ENCODE assay signal across 14 cellular contexts in the genomic region with DNA sequence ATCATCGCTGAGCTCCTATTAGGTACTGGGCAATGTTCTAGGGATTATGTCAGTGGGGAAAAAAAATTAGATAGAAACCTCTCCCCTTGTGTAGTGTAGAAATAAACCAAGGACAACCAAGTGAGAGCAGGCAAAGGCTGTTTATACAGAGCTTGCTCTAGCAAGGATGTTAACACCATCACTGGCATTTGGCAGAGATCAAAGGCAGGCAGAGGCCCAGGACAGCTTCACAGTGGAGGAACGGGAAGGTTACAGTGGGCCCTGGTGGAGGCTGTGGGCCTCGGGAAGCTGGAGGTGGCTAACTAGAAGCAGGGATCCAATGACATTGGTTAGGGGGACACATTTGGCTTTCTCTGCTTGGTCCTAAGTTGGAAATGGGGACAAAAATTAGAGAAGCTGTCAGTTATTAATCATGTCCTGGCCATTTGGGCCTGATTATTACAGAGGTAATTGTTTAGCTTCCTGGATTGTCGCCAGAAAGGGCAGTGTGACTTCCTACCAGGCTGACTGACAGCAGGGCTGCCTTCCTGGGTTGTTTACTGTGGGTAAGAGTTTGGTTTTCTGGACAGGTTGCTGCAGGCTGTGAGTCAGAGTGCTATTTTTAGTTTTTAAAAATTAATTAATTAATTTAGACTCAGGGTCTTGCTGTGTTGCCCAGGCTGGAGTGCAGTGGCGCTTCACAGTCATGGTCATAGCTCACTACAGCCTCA.
DNase-seq lines count a peak whose midpoint lies in the region; ATAC-seq and TF ChIP-seq lines count a peak whose summit lies in the region.
"Had no signal": no experiment of that assay in that cellular context is flagged by ENCODE, and none has a peak within 500 bp of the region (broad histone marks: within the 10 kb centered on the region; RNA-seq: fewer than 3 reads in every experiment).

No MANE protein-coding gene starts in this region.

- intact Hi-C loops in IMR-90 (cut with micrococcal nuclease) (no loop called here), psoas muscle (cut with DNase I) (no loop called here)

- peak; percentile 9 to 27 for DNase-seq in NCI-H2081 (lab: John Stamatoyannopoulos, UW)
- DNase-seq in NCI-H2081 treated with DMSO at 0.1 percent for 48 hours (lab: John Stamatoyannopoulos, UW), result no peak
- no peak for DNase-seq in IMR-90
- DNase-seq in dermis microvascular lymphatic vessel endothelial cell (ENCODE audit: low read depth in 2 of 2), result peak; percentile 72 to 73
- DNase-seq in osteoblast (ENCODE audit: insufficient read length, low spot score, missing footprints), result no peak
- no peak for DNase-seq in psoas muscle
- DNase-seq in midbrain (lab: John Stamatoyannopoulos, UW), result no peak
- DNase-seq: central memory CD4-positive, alpha-beta T cell; effector CD4-positive, alpha-beta T cell; retina; stimulated activated naive CD4-positive, alpha-beta T cell had no signal

- H4K20me1 ChIP-seq in IMR-90 (ENCODE audit: insufficient read depth, low read length) (no peaks in the 10 kb centered on the region), osteoblast (ENCODE audit: insufficient read depth, low read length) (no peaks in the 10 kb centered on the region)

- BruUV-seq in IMR-90 (replicated peaks; lab: Mats Ljungman, UMichigan), result no TSS peak

- H3K9me3 ChIP-seq in IMR-90 (ENCODE audit: control insufficient read depth, insufficient read depth, low read length), result no peaks in the 10 kb centered on the region
- no peaks in the 10 kb centered on the region for H3K9me3 ChIP-seq in osteoblast (ENCODE audit: low read depth, low read length)
- H3K9me3 ChIP-seq in psoas muscle, result no peaks in the 10 kb centered on the region
- H3K9me3 ChIP-seq: tibial nerve had no signal

- H3K4me3 ChIP-seq in IMR-90 (ENCODE audit: insufficient read depth, low read depth, low read length) (no peak overlapping the region), osteoblast (ENCODE audit: insufficient read depth, low read length) (no peak overlapping the region), psoas muscle (no peak overlapping the region)
- H3K4me3 ChIP-seq: neural progenitor cell, tibial nerve had no signal

- no peak overlapping the region for H4K8ac ChIP-seq in IMR-90 (ENCODE audit: low read depth in 2 of 2, low read length in 2 of 2)

- H2BK20ac ChIP-seq in IMR-90 (ENCODE audit: low read depth, low read length), result no peak overlapping the region

- WGBS in IMR-90 (ENCODE audit: extremely low coverage in 2 of 2, insufficient read length in 1 of 2), 2 experiments, result 20% methylated on average over 1 of the region's 5 CpGs; no CpG with 5 or more reads in 1 of the 2 experiments
- WGBS in psoas muscle, 3 donors, result 46 to 59% (median 50%) methylated on average over 5 of the region's 5 CpGs

- H2AK5ac ChIP-seq in IMR-90 (ENCODE audit: low read depth, low read length), result no peak overlapping the region; the same call in 1 of the 2 replicates

- no peak overlapping the region for H3K4ac ChIP-seq in IMR-90 (ENCODE audit: low read depth, low read length)

- no peak overlapping the region for H2BK5ac ChIP-seq in IMR-90 (ENCODE audit: low read depth, low read length, poor library complexity, severe bottlenecking)

- peak overlapping the region; percentile 49 for H2AFZ ChIP-seq in IMR-90 (replicated peaks; ENCODE audit: low read length, poor library complexity)
- peak overlapping the region; percentile 50 for H2AFZ ChIP-seq in osteoblast (ENCODE audit: low read length)
- H2AFZ ChIP-seq: neural progenitor cell had no signal

- dilution Hi-C loops in IMR-90 (cut with HindIII; ENCODE audit: low sequenced_read_pairs, unreplicated experiment), result no loop called here

- CTCF ChIA-PET in IMR-90 (lab: Yijun Ruan, JAX), result no interaction called here

- in situ Hi-C loops in IMR-90 (cut with MboI; ENCODE audit: low sequenced_read_pairs), result no loop called here

- H3K4me1 ChIP-seq in IMR-90 (ENCODE audit: control insufficient read depth, insufficient read depth, low read length), result 0 out of 2 replicates have a peak, but pooled peaks cover 1% of the 10 kb centered on the region
- H3K4me1 ChIP-seq in osteoblast (ENCODE audit: insufficient read depth, low read length), result peaks cover 4% of the 10 kb centered on the region
- no peaks in the 10 kb centered on the region for H3K4me1 ChIP-seq in psoas muscle
- H3K4me1 ChIP-seq: tibial nerve had no signal

- H3K27ac ChIP-seq in IMR-90 (ENCODE audit: insufficient read depth, low read length) (no peak overlapping the region), osteoblast (ENCODE audit: low read depth, low read length) (no peak overlapping the region), psoas muscle (no peak overlapping the region)
- H3K27ac ChIP-seq: neural progenitor cell, tibial nerve had no signal

- no peak overlapping the region for H2BK15ac ChIP-seq in IMR-90 (ENCODE audit: low read depth, low read length)

- no peaks in the 10 kb centered on the region for H3K79me1 ChIP-seq in IMR-90 (ENCODE audit: low read depth in 1 of 2, low read length in 2 of 2)

- H2AK9ac ChIP-seq in IMR-90 (replicated peaks; ENCODE audit: low read depth, low read length, poor library complexity), result no peak overlapping the region

- H3K27me3 ChIP-seq in IMR-90 (ENCODE audit: control insufficient read depth, insufficient read depth, low read length), result no peaks in the 10 kb centered on the region
- H3K27me3 ChIP-seq in osteoblast (ENCODE audit: insufficient read depth, low read length), result no peaks in the 10 kb centered on the region
- H3K27me3 ChIP-seq in psoas muscle (ENCODE audit: insufficient read depth in 3 of 3, low read length in 2 of 3), result peaks cover 0 to 6% (median 0%) of the 10 kb centered on the region in 3 donors
- H3K27me3 ChIP-seq: neural progenitor cell, tibial nerve had no signal

- ATAC-seq in IMR-90 (ENCODE audit: low read depth), result no peak
- no peak for ATAC-seq in HG02763 (IDR thresholded peaks at IDR 0.05; ENCODE audit: unreplicated experiment)
- no peak for ATAC-seq in psoas muscle

- no peak overlapping the region for H3K23ac ChIP-seq in IMR-90 (ENCODE audit: low read depth, low read length)

- H4K91ac ChIP-seq in IMR-90 (ENCODE audit: insufficient read depth, low read depth, low read length), result no peak overlapping the region

- H3K79me2 ChIP-seq in osteoblast (ENCODE audit: insufficient read depth, low read length), result no peaks in the 10 kb centered on the region

- no peak for TF ChIP-seq RAD21 in IMR-90 (IDR thresholded peaks at IDR 0.05; ENCODE audit: low read length)

- H3K9ac ChIP-seq in IMR-90 (ENCODE audit: low read depth, low read length), result no peak overlapping the region
- H3K9ac ChIP-seq: neural progenitor cell had no signal

- POLR2A ChIA-PET in IMR-90 (lab: Charles Lee; ENCODE audit: unreplicated experiment), result interaction anchor here (0.6 kb wide), 1 partner anchor 267 kb away, joined by 3 read pairs; no protein-coding TSS in a partner anchor

- H3K56ac ChIP-seq in IMR-90 (ENCODE audit: extremely low read depth, insufficient read depth, low read length), result no peak overlapping the region

- no peak overlapping the region for H3K18ac ChIP-seq in IMR-90 (ENCODE audit: low read depth, low read length)

- no peak for TF ChIP-seq POLR2A in IMR-90 (IDR thresholded peaks at IDR 0.05; ENCODE audit: low read depth, low read length)

- H4K5ac ChIP-seq in IMR-90 (ENCODE audit: low read depth, low read length), result no peak overlapping the region

- H2BK120ac ChIP-seq in IMR-90 (ENCODE audit: low read depth, low read length), result no peak overlapping the region

- no peaks in the 10 kb centered on the region for H3K36me3 ChIP-seq in IMR-90 (ENCODE audit: control insufficient read depth, insufficient read depth, low read length)
- no peaks in the 10 kb centered on the region for H3K36me3 ChIP-seq in osteoblast (ENCODE audit: insufficient read depth, low read length)
- no peaks in the 10 kb centered on the region for H3K36me3 ChIP-seq in psoas muscle (ENCODE audit: insufficient read depth in 1 of 2, low read depth in 1 of 2)
- H3K36me3 ChIP-seq: neural progenitor cell, tibial nerve had no signal

- H3K4me2 ChIP-seq in IMR-90 (ENCODE audit: low read depth, low read length), result no peak overlapping the region
- H3K4me2 ChIP-seq in osteoblast (ENCODE audit: insufficient read depth, low read length), result no peak overlapping the region
- H3K4me2 ChIP-seq: neural progenitor cell had no signal

- H3K9me1 ChIP-seq in IMR-90 (ENCODE audit: insufficient read depth, low read length), result peaks cover 8% of the 10 kb centered on the region

- TF ChIP-seq CTCF in IMR-90 (conservative IDR thresholded peaks at IDR 0.05; ENCODE audit: low read depth, low read length), result no peak
- no peak for TF ChIP-seq CTCF in osteoblast (IDR thresholded peaks at IDR 0.05; ENCODE audit: extremely low read depth, low read depth, low read length)
- TF ChIP-seq CTCF in psoas muscle (IDR thresholded peaks at IDR 0.05), result no peak

- no peak overlapping the region for H3K14ac ChIP-seq in IMR-90 (replicated peaks; ENCODE audit: low read depth, low read length)

TF ChIP-seq in IMR-90, 13 proteins besides CTCF, POLR2A, EP300 and RAD21:
- no peak for TF ChIP-seq NFE2L2 (IDR thresholded peaks at IDR 0.05; ENCODE audit: low read depth, low read length)
- TF ChIP-seq BHLHE40 (IDR thresholded peaks at IDR 0.05; ENCODE audit: low read depth, low read length), result no peak
- no peak for TF ChIP-seq SMC3 (IDR thresholded peaks at IDR 0.05; ENCODE audit: low read depth, low read length)
TF ChIP-seq in IMR-90: peak in this region for 0.

Comparison
In these comparisons a context has a peak if more than half of its experiments do, and no peak if none do; other contexts are left out.
1. DNase-seq: peak in NCI-H2081 (2 of 2) and dermis microvascular lymphatic vessel endothelial cell (2 of 2); none in NCI-H2081 treated with DMSO at 0.1 percent for 48 hours (single experiment), IMR-90 (single experiment), osteoblast (single experiment), psoas muscle (0 of 2) and midbrain (single experiment).